Comparison of ENCODE assay signal across 13 cellular contexts in genomic region chr14:78455896-78456435, GRCh38.
A peak's percentile ranks its signal among the peaks of the same experiment; 100 is the strongest.
DNase-seq lines count a peak whose midpoint lies in the region; ATAC-seq and TF ChIP-seq lines count a peak whose summit lies in the region.
"Had no signal": no experiment of that assay in that cellular context is flagged by ENCODE, and none has a peak within 500 bp of the region (broad histone marks: within the 10 kb centered on the region; RNA-seq: fewer than 3 reads in every experiment).

No MANE protein-coding gene starts in this region.

- no peaks in the 10 kb centered on the region for H3K36me3 ChIP-seq in left ventricle myocardium inferior
- H3K36me3 ChIP-seq: HAP-1 had no signal

- CTCF ChIA-PET in CD4-positive, alpha-beta T cell (lab: Charles Lee), result no interaction called here

- H3K27ac ChIP-seq in CD4-positive, alpha-beta T cell (ENCODE audit: low read depth, low read length), result no peak overlapping the region
- no peak overlapping the region for H3K27ac ChIP-seq in left ventricle myocardium inferior (replicated peaks)
- H3K27ac ChIP-seq: PC-9 had no signal

- ATAC-seq in GM19467 (IDR thresholded peaks at IDR 0.05; ENCODE audit: unreplicated experiment) (peak; percentile 76), HG03103 (IDR thresholded peaks at IDR 0.05; ENCODE audit: low read depth, unreplicated experiment) (peak; percentile 71)
- no peak for ATAC-seq in CD4-positive, alpha-beta T cell (ENCODE audit: poor library complexity)
- ATAC-seq: left ventricle myocardium superior had no signal

- no peaks in the 10 kb centered on the region for H3K9me3 ChIP-seq in CD4-positive, alpha-beta T cell (ENCODE audit: control insufficient read depth, low read length)
- no peaks in the 10 kb centered on the region for H3K9me3 ChIP-seq in left ventricle myocardium inferior (replicated peaks)
- H3K9me3 ChIP-seq: HAP-1 had no signal

- no peaks in the 10 kb centered on the region for H3K27me3 ChIP-seq in CD4-positive, alpha-beta T cell (ENCODE audit: control insufficient read depth, insufficient read depth, low read length)
- peaks cover 15% of the 10 kb centered on the region for H3K27me3 ChIP-seq in left ventricle myocardium inferior (ENCODE audit: low read depth)

- no peak overlapping the region for H3K4me3 Mint-ChIP-seq in CD4-positive, alpha-beta T cell

- H3K27me3 Mint-ChIP-seq in CD4-positive, alpha-beta T cell, result no peaks in the 10 kb centered on the region

- H3K27ac Mint-ChIP-seq in CD4-positive, alpha-beta T cell, result no peak overlapping the region

- H3K4me1 ChIP-seq in left ventricle myocardium inferior, result no peaks in the 10 kb centered on the region
- H3K4me1 ChIP-seq: HAP-1 had no signal

- intact Hi-C loops in CD4-positive, alpha-beta T cell (cut with DNase I, micrococcal nuclease), result no loop called here
- intact Hi-C loops in left ventricle myocardium inferior (cut with micrococcal nuclease), result no loop called here

- no peaks in the 10 kb centered on the region for H3K9me3 Mint-ChIP-seq in CD4-positive, alpha-beta T cell

- POLR2A ChIA-PET in CD4-positive, alpha-beta T cell (lab: Charles Lee), result no interaction called here

- in situ Hi-C loops in GM13976 (cut with MboI; ENCODE audit: low sequenced_read_pairs, unreplicated experiment), result no loop called here

- H3K4me3 ChIP-seq in left ventricle myocardium inferior, result no peak overlapping the region
- H3K4me3 ChIP-seq: HAP-1, PC-9 had no signal

- no peak for TF ChIP-seq CTCF in GM13976 (IDR thresholded peaks at IDR 0.05; ENCODE audit: borderline replicate concordance, control extremely low read depth, extremely low read depth, insufficient read depth, missing control alignments)
- TF ChIP-seq CTCF in CD4-positive, alpha-beta T cell (IDR thresholded peaks at IDR 0.05), result no peak
- TF ChIP-seq CTCF in left ventricle myocardium inferior (IDR thresholded peaks at IDR 0.05; ENCODE audit: borderline replicate concordance), result no peak

- H3K36me3 Mint-ChIP-seq in CD4-positive, alpha-beta T cell (ENCODE audit: low read depth), result no peaks in the 10 kb centered on the region

- H3K4me1 Mint-ChIP-seq in CD4-positive, alpha-beta T cell (ENCODE audit: low read depth), result no peaks in the 10 kb centered on the region

- DNase-seq in GM13976 (ENCODE audit: low spot score) (peak; percentile 23), RPMI8226 (peak; percentile 3), NCI-H82 treated with DMSO at 0.1 percent for 48 hours (lab: John Stamatoyannopoulos, UW; ENCODE audit: unreplicated experiment) (no peak), GM19240 (ENCODE audit: insufficient read length, low spot score) (no peak), left ventricle myocardium inferior (no peak)
- no peak for DNase-seq in CD4-positive, alpha-beta T cell
- DNase-seq: aorta, left ventricle myocardium superior, NCI-H1436 treated with DMSO at 0.1 percent for 48 hours, PC-9 had no signal

Comparison
In these comparisons a context has a peak if more than half of its experiments do, and no peak if none do; other contexts are left out.
1. DNase-seq: peak in GM13976 (single experiment) and RPMI8226 (single experiment); none in NCI-H82 treated with DMSO at 0.1 percent for 48 hours (single experiment), GM19240 (single experiment), CD4-positive, alpha-beta T cell (0 of 10) and left ventricle myocardium inferior (single experiment).